In genomic region chr17:28117304-28117703, GRCh38 we compare ENCODE assay signal across 30 cellular contexts.
"Had no signal": no experiment of that assay in that cellular context is flagged by ENCODE, and none has a peak within 500 bp of the region (broad histone marks: within the 10 kb centered on the region; RNA-seq: fewer than 3 reads in every experiment).

No MANE protein-coding gene starts in this region.

- DNase-seq: activated CD4-positive, alpha-beta memory T cell treated with anti-CD3 and anti-CD28 coated beads, Interleukin-2, amount 10 ng/mL, durations not matched to agents 7 days and 5 days; activated CD4-positive, alpha-beta T cell treated with anti-CD3 and anti-CD28 coated beads, Interleukin-2, amount 10 ng/mL, durations not matched to agents 24 days and 14 days; activated CD4-positive, CD25-positive, alpha-beta regulatory T cell treated with anti-CD3 and anti-CD28 coated beads, Interleukin-2, amount 50 U/mL, for 72 hours; activated CD8-positive, alpha-beta memory T cell treated with anti-CD3 and anti-CD28 coated beads, Interleukin-2, amount 50 U/mL, for 48 hours; activated gamma-delta T cell; activated naive CD4-positive, alpha-beta T cell treated with anti-CD3 and anti-CD28 coated beads, Interleukin-2, amount 10 ng/mL, durations not matched to agents 7 days and 5 days; activated naive CD8-positive, alpha-beta T cell treated with anti-CD3 and anti-CD28 coated beads, Interleukin-2, amount 10 ng/mL, durations not matched to agents 7 days and 5 days; activated T-cell treated with anti-CD3 and anti-CD28 coated beads, Interleukin-2, amount 50 U/mL, for 24 hours; amniotic stem cell; brain microvascular endothelial cell; dorsolateral prefrontal cortex; effector memory CD4-positive, alpha-beta T cell; gastrocnemius medialis; glutamatergic neuron; left cardiac atrium; left ventricle myocardium superior; naive B cell; right lobe of liver; stimulated activated CD4-positive, alpha-beta T cell treated with anti-CD3 and anti-CD28 coated beads, Interleukin-12 subunit alpha, Interleukin-12 subunit beta, amount 100 ng/mL, for 4 hours; stimulated activated CD4-positive, alpha-beta T cell treated with anti-CD3 and anti-CD28 coated beads, Interleukin-4, amount 100 ng/mL, for 4 hours; stimulated activated CD8-positive, alpha-beta memory T cell treated with anti-CD3 and anti-CD28 coated beads, Interleukin-4, amount 100 ng/mL, for 48 hours; stomach; T-helper 17 cell; T1000; thyroid gland; upper lobe of left lung had no signal

- H3K9me3 Mint-ChIP-seq: activated CD4-positive, alpha-beta memory T cell treated with anti-CD3 and anti-CD28 coated beads, Interleukin-2, amount 10 ng/mL, durations not matched to agents 7 days and 5 days; activated CD4-positive, alpha-beta T cell treated with anti-CD3 and anti-CD28 coated beads, Interleukin-2, amount 10 ng/mL, durations not matched to agents 24 days and 14 days; activated naive CD4-positive, alpha-beta T cell treated with anti-CD3 and anti-CD28 coated beads, Interleukin-2, amount 10 ng/mL, durations not matched to agents 7 days and 5 days; activated T-cell treated with anti-CD3 and anti-CD28 coated beads, Interleukin-2, amount 50 U/mL, for 24 hours; naive B cell; stimulated activated memory B cell treated with anti-CD40 and anti-IgM and Interleukin-4, amounts not matched to agents 10 μg/mL and 1 μg/mL and 100 μg/mL, for 72 hours had no signal

- ATAC-seq: gastrocnemius medialis; left cardiac atrium; left ventricle myocardium superior; right lobe of liver; stimulated activated memory B cell treated with anti-CD40 and anti-IgM and Interleukin-4, amounts not matched to agents 10 μg/mL and 1 μg/mL and 100 μg/mL, for 72 hours; T-helper 17 cell had no signal

- H3K36me3 ChIP-seq: brain microvascular endothelial cell, gastrocnemius medialis, right lobe of liver, stomach, thyroid gland, upper lobe of left lung had no signal

- H3K27ac Mint-ChIP-seq: activated CD4-positive, alpha-beta memory T cell treated with anti-CD3 and anti-CD28 coated beads, Interleukin-2, amount 10 ng/mL, durations not matched to agents 7 days and 5 days; activated CD4-positive, alpha-beta T cell treated with anti-CD3 and anti-CD28 coated beads, Interleukin-2, amount 10 ng/mL, durations not matched to agents 24 days and 14 days; activated naive CD4-positive, alpha-beta T cell treated with anti-CD3 and anti-CD28 coated beads, Interleukin-2, amount 10 ng/mL, durations not matched to agents 7 days and 5 days; activated naive CD8-positive, alpha-beta T cell treated with anti-CD3 and anti-CD28 coated beads, Interleukin-2, amount 10 ng/mL, durations not matched to agents 7 days and 5 days; progenitor cell of endocrine pancreas; stimulated activated memory B cell treated with anti-CD40 and anti-IgM and Interleukin-4, amounts not matched to agents 10 μg/mL and 1 μg/mL and 100 μg/mL, for 72 hours had no signal

- H3K27me3 ChIP-seq: brain microvascular endothelial cell, dorsolateral prefrontal cortex, gastrocnemius medialis, right lobe of liver, stomach, thyroid gland, upper lobe of left lung had no signal

- H3K4me3 ChIP-seq: coronary artery, gastrocnemius medialis, right lobe of liver, stomach, thyroid gland, upper lobe of left lung had no signal

- H3K27ac ChIP-seq: brain microvascular endothelial cell, coronary artery, gastrocnemius medialis, right lobe of liver, stomach, thyroid gland had no signal

- FAIRE-seq: keratinocyte had no signal

- H3K27me3 Mint-ChIP-seq: activated CD4-positive, alpha-beta memory T cell treated with anti-CD3 and anti-CD28 coated beads, Interleukin-2, amount 10 ng/mL, durations not matched to agents 7 days and 5 days; activated CD4-positive, alpha-beta T cell treated with anti-CD3 and anti-CD28 coated beads, Interleukin-2, amount 10 ng/mL, durations not matched to agents 24 days and 14 days; activated naive CD4-positive, alpha-beta T cell treated with anti-CD3 and anti-CD28 coated beads, Interleukin-2, amount 10 ng/mL, durations not matched to agents 7 days and 5 days; activated naive CD8-positive, alpha-beta T cell treated with anti-CD3 and anti-CD28 coated beads, Interleukin-2, amount 10 ng/mL, durations not matched to agents 7 days and 5 days; activated T-cell treated with anti-CD3 and anti-CD28 coated beads, Interleukin-2, amount 50 U/mL, for 24 hours; naive B cell; progenitor cell of endocrine pancreas; stimulated activated memory B cell treated with anti-CD40 and anti-IgM and Interleukin-4, amounts not matched to agents 10 μg/mL and 1 μg/mL and 100 μg/mL, for 72 hours; T-helper 17 cell had no signal

- H3K4me3 Mint-ChIP-seq: activated CD4-positive, alpha-beta memory T cell treated with anti-CD3 and anti-CD28 coated beads, Interleukin-2, amount 10 ng/mL, durations not matched to agents 7 days and 5 days; activated naive CD4-positive, alpha-beta T cell treated with anti-CD3 and anti-CD28 coated beads, Interleukin-2, amount 10 ng/mL, durations not matched to agents 7 days and 5 days; stimulated activated memory B cell treated with anti-CD40 and anti-IgM and Interleukin-4, amounts not matched to agents 10 μg/mL and 1 μg/mL and 100 μg/mL, for 72 hours; T-helper 17 cell had no signal

- H3K9me3 ChIP-seq: gastrocnemius medialis, right lobe of liver, stomach, thyroid gland, upper lobe of left lung had no signal
